In genomic region chr16:2720719-2721633, GRCh38 we compare ENCODE assay signal across 8 cellular contexts. TPM values are rescaled to one million over a fixed set of nuclear protein-coding genes. Genes with fewer than 3 reads are reported as not detected.
DNase-seq lines count a peak whose midpoint lies in the region; ATAC-seq and TF ChIP-seq lines count a peak whose summit lies in the region.

No MANE protein-coding gene starts in this region.

- H3K9ac ChIP-seq in subcutaneous abdominal adipose tissue (ENCODE audit: low read length in 5 of 5) = peak overlapping the region in 3 of 5 donors; percentile 20 to 64 (median 55)

- H3K27ac ChIP-seq in KOPT-K1 (ENCODE audit: low read depth, low read length, poor library complexity, severe bottlenecking) = peak overlapping the region; percentile 52
- no peak overlapping the region for H3K27ac ChIP-seq in subcutaneous abdominal adipose tissue (ENCODE audit: low read depth, low read length)

- peak overlapping the region; percentile 80 for H2AFZ ChIP-seq in neuron (ENCODE audit: low read depth, low read length)

- H3K4me3 ChIP-seq in foreskin fibroblast (ENCODE audit: low read depth in 1 of 2, low read length in 2 of 2) = peak overlapping the region; percentile 58 to 59
- peak overlapping the region; percentile 56 for H3K4me3 ChIP-seq in neuron (ENCODE audit: low read length)
- H3K4me3 ChIP-seq in subcutaneous abdominal adipose tissue (ENCODE audit: low read depth in 1 of 5, low read length in 5 of 5) = peak overlapping the region; percentile 43 to 64 (median 51)

- peak; percentile 90 for DNase-seq in Daoy (ENCODE audit: low read depth)
- peak; percentile 91 for DNase-seq in RKO (ENCODE audit: low spot score)
- DNase-seq in activated T-helper 9 cell treated with anti-CD3 and anti-CD28 coated beads, Interleukin-2, amount 50 U/mL, for 16 hours (ENCODE audit: low read depth) = peak; percentile 82
- peak; percentile 72 to 92 for DNase-seq in foreskin fibroblast

- no peaks in the 10 kb centered on the region for H3K9me3 ChIP-seq in KOPT-K1 (ENCODE audit: insufficient read depth, low read length, poor library complexity, severe bottlenecking)
- no peaks in the 10 kb centered on the region for H3K9me3 ChIP-seq in neuron (ENCODE audit: low read length)
- H3K9me3 ChIP-seq in subcutaneous abdominal adipose tissue (ENCODE audit: control insufficient read depth in 5 of 5, low read length in 5 of 5) = no peaks in the 10 kb centered on the region

- H3K27me3 ChIP-seq in neuron (ENCODE audit: insufficient read depth, low read length) = no peaks in the 10 kb centered on the region
- H3K27me3 ChIP-seq in subcutaneous abdominal adipose tissue (ENCODE audit: control insufficient read depth in 5 of 5, insufficient read depth in 4 of 5, low read length in 5 of 5) = peaks cover under 1 to 9% (median 7%) of the 10 kb centered on the region in 5 donors

- TF ChIP-seq CTCF in foreskin fibroblast (IDR thresholded peaks at IDR 0.05; ENCODE audit: low read depth, low read length) = peak; percentile 25

- no peaks in the 10 kb centered on the region for H3K36me3 ChIP-seq in KOPT-K1 (ENCODE audit: insufficient read depth, low read length)
- H3K36me3 ChIP-seq in neuron (ENCODE audit: insufficient read depth, low read length) = no peaks in the 10 kb centered on the region
- no peaks in the 10 kb centered on the region for H3K36me3 ChIP-seq in subcutaneous abdominal adipose tissue (ENCODE audit: control insufficient read depth in 5 of 5, insufficient read depth in 5 of 5, low read length in 5 of 5)

- H3K4me1 ChIP-seq in neuron (ENCODE audit: insufficient read depth, low read length) = peaks cover 3% of the 10 kb centered on the region
- H3K4me1 ChIP-seq in subcutaneous abdominal adipose tissue (ENCODE audit: control insufficient read depth in 5 of 5, insufficient read depth in 5 of 5, low read length in 5 of 5) = peaks cover 0 to 11% (median 3%) of the 10 kb centered on the region in 5 donors

- peak; percentile 75 for ATAC-seq in GM21737 (IDR thresholded peaks at IDR 0.05; ENCODE audit: unreplicated experiment)

RNA-seq across cellular contexts. Expression of gene PRSS27, which starts 1.0 kb away (rescaled TPM):
- 0.06 TPM in 1 of 2 replicates, not detected in the other for total RNA-seq in Daoy (2014; rRNA removed; shearing (Covaris generic))

RNA-seq across cellular contexts. Expression of gene SRRM2, which starts 31.5 kb away (rescaled TPM):
- total RNA-seq in Daoy (2014; rRNA removed; shearing (Covaris generic)) = 18.3 and 32.6 TPM in 2 replicates

RNA-seq across cellular contexts. Expression of gene KCTD5, which starts 38.7 kb away (rescaled TPM):
- total RNA-seq in Daoy (2014; rRNA removed; shearing (Covaris generic)) = 22.9 and 27.4 TPM in 2 replicates

RNA-seq across cellular contexts. Expression of gene ELOB, which starts 56.1 kb away (rescaled TPM):
- 200 and 262 TPM in 2 replicates for total RNA-seq in Daoy (2014; rRNA removed; shearing (Covaris generic))
